In the genomic region with DNA sequence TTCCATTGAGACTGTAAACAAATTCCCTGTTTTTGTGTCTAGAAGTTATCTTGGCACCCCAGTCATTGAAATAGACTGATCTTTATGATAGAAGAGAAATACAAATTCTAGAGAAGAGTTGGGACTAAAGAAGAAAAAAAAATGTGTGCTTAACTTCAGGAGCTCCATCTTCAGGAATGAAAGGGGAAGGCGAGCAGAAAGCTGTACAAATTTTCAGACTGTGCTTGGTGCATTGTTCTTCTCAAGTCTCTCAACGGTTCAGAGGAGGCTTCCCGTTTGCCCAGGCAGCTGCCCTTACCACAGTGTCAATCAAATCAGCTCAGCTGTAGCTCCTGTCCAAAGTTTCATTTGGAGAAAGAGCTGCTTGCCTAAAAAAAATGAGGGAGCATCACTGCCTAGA, we compare ENCODE assay signal across 10 cellular contexts. TPM values are rescaled to one million over a fixed set of nuclear protein-coding genes. Genes with fewer than 3 reads are reported as not detected.
DNase-seq lines count a peak whose midpoint lies in the region; ATAC-seq, FAIRE-seq and TF ChIP-seq lines count a peak whose summit lies in the region.
"Had no signal": no experiment of that assay in that cellular context is flagged by ENCODE, and none has a peak within 500 bp of the region (broad histone marks: within the 10 kb centered on the region; RNA-seq: fewer than 3 reads in every experiment).

No MANE protein-coding gene starts in this region.

- H3K36me3 ChIP-seq in esophagus muscularis mucosa: no peaks in the 10 kb centered on the region
- H3K36me3 ChIP-seq: colonic mucosa had no signal

- peak; percentile 80 for ATAC-seq in SK-N-SH treated with all-trans-retinoic acid at 6 μM for 48 hours

- TF ChIP-seq EP300 in esophagus muscularis mucosa (IDR thresholded peaks at IDR 0.05): no peak

- TF ChIP-seq POLR2A in esophagus muscularis mucosa (IDR thresholded peaks at IDR 0.05; ENCODE audit: low read depth) (no peak), GM12892 (IDR thresholded peaks at IDR 0.05; ENCODE audit: low read depth, low read length) (no peak)

- no peaks in the 10 kb centered on the region for H3K27me3 ChIP-seq in esophagus muscularis mucosa
- H3K27me3 ChIP-seq: colonic mucosa had no signal

- WGBS in esophagus muscularis mucosa: 19% methylated on average over 3 of the region's 3 CpGs

- intact Hi-C loops in esophagus muscularis mucosa (cut with DNase I): no loop called here

- H3K9me3 ChIP-seq in esophagus muscularis mucosa: no peaks in the 10 kb centered on the region
- H3K9me3 ChIP-seq: colonic mucosa had no signal

- H3K4me3 ChIP-seq in esophagus muscularis mucosa (no peak overlapping the region), coronary artery (no peak overlapping the region)
- H3K4me3 ChIP-seq: colonic mucosa had no signal

- H3K4me1 ChIP-seq in esophagus muscularis mucosa: peaks cover 0 to 5% (median 0%) of the 10 kb centered on the region in 4 donors
- H3K4me1 ChIP-seq: colonic mucosa had no signal

- DNase-seq in HCEC 1CT (peak; percentile 50), iPS-NIHi11 (ENCODE audit: low spot score) (peak; percentile 15), esophagus muscularis mucosa (ENCODE audit: extremely low spot score) (no peak), GM12892 (ENCODE audit: insufficient read length) (no peak), T-helper 9 cell (no peak), coronary artery (ENCODE audit: low spot score) (no peak)
- DNase-seq: colonic mucosa, SHP77 had no signal

- H3K27ac ChIP-seq in C4-2B: no peak overlapping the region
- H3K27ac ChIP-seq in esophagus muscularis mucosa (replicated peaks in 1 of 4): no peak overlapping the region
- no peak overlapping the region for H3K27ac ChIP-seq in coronary artery
- H3K27ac ChIP-seq: colonic mucosa had no signal

- TF ChIP-seq CTCF in C4-2B (conservative IDR thresholded peaks at IDR 0.05): peak; percentile 45
- peak in 1 of 3 experiments; percentile 30 for TF ChIP-seq CTCF in esophagus muscularis mucosa (IDR thresholded peaks at IDR 0.05)
- TF ChIP-seq CTCF in coronary artery (IDR thresholded peaks at IDR 0.05): no peak

- FAIRE-seq in GM12892 (lab: Jason Lieb, UNC): no peak

TF ChIP-seq in SK-N-SH treated with all-trans-retinoic acid at 6 μM for 48 hours, 23 proteins besides CTCF, POLR2A, EP300 and RAD21:
- TF ChIP-seq GLIS3 (CRISPR knock-in tag; IDR thresholded peaks at IDR 0.05): no peak
- TF ChIP-seq, protein P1, sequence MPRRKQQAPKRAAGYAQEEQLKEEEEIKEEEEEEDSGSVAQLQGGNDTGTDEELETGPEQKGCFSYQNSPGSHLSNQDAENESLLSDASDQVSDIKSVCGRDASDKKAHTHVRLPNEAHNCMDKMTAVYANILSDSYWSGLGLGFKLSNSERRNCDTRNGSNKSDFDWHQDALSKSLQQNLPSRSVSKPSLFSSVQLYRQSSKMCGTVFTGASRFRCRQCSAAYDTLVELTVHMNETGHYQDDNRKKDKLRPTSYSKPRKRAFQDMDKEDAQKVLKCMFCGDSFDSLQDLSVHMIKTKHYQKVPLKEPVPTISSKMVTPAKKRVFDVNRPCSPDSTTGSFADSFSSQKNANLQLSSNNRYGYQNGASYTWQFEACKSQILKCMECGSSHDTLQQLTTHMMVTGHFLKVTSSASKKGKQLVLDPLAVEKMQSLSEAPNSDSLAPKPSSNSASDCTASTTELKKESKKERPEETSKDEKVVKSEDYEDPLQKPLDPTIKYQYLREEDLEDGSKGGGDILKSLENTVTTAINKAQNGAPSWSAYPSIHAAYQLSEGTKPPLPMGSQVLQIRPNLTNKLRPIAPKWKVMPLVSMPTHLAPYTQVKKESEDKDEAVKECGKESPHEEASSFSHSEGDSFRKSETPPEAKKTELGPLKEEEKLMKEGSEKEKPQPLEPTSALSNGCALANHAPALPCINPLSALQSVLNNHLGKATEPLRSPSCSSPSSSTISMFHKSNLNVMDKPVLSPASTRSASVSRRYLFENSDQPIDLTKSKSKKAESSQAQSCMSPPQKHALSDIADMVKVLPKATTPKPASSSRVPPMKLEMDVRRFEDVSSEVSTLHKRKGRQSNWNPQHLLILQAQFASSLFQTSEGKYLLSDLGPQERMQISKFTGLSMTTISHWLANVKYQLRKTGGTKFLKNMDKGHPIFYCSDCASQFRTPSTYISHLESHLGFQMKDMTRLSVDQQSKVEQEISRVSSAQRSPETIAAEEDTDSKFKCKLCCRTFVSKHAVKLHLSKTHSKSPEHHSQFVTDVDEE (CRISPR knock-in tag; IDR thresholded peaks at IDR 0.05): no peak
- no peak for TF ChIP-seq TCF4 (CRISPR knock-in tag; IDR thresholded peaks at IDR 0.05; ENCODE audit: borderline replicate concordance)
- no peak for TF ChIP-seq SNAI2 (CRISPR knock-in tag; IDR thresholded peaks at IDR 0.05)
- TF ChIP-seq OSR1 (CRISPR knock-in tag; IDR thresholded peaks at IDR 0.05): no peak
- no peak for TF ChIP-seq ZNF8 (CRISPR knock-in tag; IDR thresholded peaks at IDR 0.05)
- TF ChIP-seq CSDC2 (CRISPR knock-in tag; IDR thresholded peaks at IDR 0.05): no peak
- TF ChIP-seq ZNF70 (CRISPR knock-in tag; IDR thresholded peaks at IDR 0.05): no peak
- TF ChIP-seq PPARA (CRISPR knock-in tag; IDR thresholded peaks at IDR 0.05; ENCODE audit: borderline replicate concordance): no peak
- no peak for TF ChIP-seq ZFP3 (CRISPR knock-in tag; IDR thresholded peaks at IDR 0.05)
- no peak for TF ChIP-seq RARB (CRISPR knock-in tag; IDR thresholded peaks at IDR 0.05)
- no peak for TF ChIP-seq ISL1 (CRISPR knock-in tag; IDR thresholded peaks at IDR 0.05)
- no peak for TF ChIP-seq TOX (CRISPR knock-in tag; IDR thresholded peaks at IDR 0.05; ENCODE audit: borderline replicate concordance)
- TF ChIP-seq, protein P2, sequence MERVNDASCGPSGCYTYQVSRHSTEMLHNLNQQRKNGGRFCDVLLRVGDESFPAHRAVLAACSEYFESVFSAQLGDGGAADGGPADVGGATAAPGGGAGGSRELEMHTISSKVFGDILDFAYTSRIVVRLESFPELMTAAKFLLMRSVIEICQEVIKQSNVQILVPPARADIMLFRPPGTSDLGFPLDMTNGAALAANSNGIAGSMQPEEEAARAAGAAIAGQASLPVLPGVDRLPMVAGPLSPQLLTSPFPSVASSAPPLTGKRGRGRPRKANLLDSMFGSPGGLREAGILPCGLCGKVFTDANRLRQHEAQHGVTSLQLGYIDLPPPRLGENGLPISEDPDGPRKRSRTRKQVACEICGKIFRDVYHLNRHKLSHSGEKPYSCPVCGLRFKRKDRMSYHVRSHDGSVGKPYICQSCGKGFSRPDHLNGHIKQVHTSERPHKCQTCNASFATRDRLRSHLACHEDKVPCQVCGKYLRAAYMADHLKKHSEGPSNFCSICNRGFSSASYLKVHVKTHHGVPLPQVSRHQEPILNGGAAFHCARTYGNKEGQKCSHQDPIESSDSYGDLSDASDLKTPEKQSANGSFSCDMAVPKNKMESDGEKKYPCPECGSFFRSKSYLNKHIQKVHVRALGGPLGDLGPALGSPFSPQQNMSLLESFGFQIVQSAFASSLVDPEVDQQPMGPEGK (CRISPR knock-in tag; IDR thresholded peaks at IDR 0.05; ENCODE audit: borderline replicate concordance): no peak
- TF ChIP-seq, protein P3, sequence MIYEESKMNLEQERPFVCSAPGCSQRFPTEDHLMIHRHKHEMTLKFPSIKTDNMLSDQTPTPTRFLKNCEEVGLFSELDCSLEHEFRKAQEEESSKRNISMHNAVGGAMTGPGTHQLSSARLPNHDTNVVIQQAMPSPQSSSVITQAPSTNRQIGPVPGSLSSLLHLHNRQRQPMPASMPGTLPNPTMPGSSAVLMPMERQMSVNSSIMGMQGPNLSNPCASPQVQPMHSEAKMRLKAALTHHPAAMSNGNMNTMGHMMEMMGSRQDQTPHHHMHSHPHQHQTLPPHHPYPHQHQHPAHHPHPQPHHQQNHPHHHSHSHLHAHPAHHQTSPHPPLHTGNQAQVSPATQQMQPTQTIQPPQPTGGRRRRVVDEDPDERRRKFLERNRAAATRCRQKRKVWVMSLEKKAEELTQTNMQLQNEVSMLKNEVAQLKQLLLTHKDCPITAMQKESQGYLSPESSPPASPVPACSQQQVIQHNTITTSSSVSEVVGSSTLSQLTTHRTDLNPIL (CRISPR knock-in tag; IDR thresholded peaks at IDR 0.05; ENCODE audit: low read depth): no peak
- TF ChIP-seq ARNTL (CRISPR knock-in tag; IDR thresholded peaks at IDR 0.05; ENCODE audit: borderline replicate concordance, low read depth): no peak
- TF ChIP-seq ZFP30 (CRISPR knock-in tag; IDR thresholded peaks at IDR 0.05): no peak
- TF ChIP-seq, protein P4, sequence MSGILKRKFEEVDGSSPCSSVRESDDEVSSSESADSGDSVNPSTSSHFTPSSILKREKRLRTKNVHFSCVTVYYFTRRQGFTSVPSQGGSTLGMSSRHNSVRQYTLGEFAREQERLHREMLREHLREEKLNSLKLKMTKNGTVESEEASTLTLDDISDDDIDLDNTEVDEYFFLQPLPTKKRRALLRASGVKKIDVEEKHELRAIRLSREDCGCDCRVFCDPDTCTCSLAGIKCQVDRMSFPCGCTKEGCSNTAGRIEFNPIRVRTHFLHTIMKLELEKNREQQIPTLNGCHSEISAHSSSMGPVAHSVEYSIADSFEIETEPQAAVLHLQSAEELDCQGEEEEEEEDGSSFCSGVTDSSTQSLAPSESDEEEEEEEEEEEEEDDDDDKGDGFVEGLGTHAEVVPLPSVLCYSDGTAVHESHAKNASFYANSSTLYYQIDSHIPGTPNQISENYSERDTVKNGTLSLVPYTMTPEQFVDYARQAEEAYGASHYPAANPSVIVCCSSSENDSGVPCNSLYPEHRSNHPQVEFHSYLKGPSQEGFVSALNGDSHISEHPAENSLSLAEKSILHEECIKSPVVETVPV (CRISPR knock-in tag; IDR thresholded peaks at IDR 0.05): no peak
- TF ChIP-seq, protein P5, sequence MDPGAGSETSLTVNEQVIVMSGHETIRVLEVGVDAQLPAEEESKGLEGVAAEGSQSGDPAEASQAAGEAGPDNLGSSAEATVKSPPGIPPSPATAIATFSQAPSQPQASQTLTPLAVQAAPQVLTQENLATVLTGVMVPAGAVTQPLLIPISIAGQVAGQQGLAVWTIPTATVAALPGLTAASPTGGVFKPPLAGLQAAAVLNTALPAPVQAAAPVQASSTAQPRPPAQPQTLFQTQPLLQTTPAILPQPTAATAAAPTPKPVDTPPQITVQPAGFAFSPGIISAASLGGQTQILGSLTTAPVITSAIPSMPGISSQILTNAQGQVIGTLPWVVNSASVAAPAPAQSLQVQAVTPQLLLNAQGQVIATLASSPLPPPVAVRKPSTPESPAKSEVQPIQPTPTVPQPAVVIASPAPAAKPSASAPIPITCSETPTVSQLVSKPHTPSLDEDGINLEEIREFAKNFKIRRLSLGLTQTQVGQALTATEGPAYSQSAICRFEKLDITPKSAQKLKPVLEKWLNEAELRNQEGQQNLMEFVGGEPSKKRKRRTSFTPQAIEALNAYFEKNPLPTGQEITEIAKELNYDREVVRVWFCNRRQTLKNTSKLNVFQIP (CRISPR knock-in tag; IDR thresholded peaks at IDR 0.05; ENCODE audit: borderline replicate concordance, low read depth): no peak

RNA-seq across cellular contexts. Expression of a gene that starts 41.7 kb away (rescaled TPM):
- 1 to 10 TPM; 5.1 to 8.2 (median 7.3) TPM for total RNA-seq in esophagus muscularis mucosa
- 24.5 TPM for polyA plus RNA-seq in GM12892 (2012; ENCODE audit: missing spikeins)

RNA-seq across cellular contexts. Expression of a gene that starts 48.3 kb away (rescaled TPM):
- 10 to 100 TPM; 21.2 to 25.7 (median 23.3) TPM for total RNA-seq in esophagus muscularis mucosa
- 50.6 TPM for polyA plus RNA-seq in GM12892 (2012; ENCODE audit: missing spikeins)

Comparison
In these comparisons a context has a peak if more than half of its experiments do, and no peak if none do; other contexts are left out.
1. DNase-seq: peak in HCEC 1CT (single experiment) and iPS-NIHi11 (single experiment); none in esophagus muscularis mucosa (single experiment), GM12892 (single experiment), T-helper 9 cell (single experiment) and coronary artery (single experiment).